In the genomic region with DNA sequence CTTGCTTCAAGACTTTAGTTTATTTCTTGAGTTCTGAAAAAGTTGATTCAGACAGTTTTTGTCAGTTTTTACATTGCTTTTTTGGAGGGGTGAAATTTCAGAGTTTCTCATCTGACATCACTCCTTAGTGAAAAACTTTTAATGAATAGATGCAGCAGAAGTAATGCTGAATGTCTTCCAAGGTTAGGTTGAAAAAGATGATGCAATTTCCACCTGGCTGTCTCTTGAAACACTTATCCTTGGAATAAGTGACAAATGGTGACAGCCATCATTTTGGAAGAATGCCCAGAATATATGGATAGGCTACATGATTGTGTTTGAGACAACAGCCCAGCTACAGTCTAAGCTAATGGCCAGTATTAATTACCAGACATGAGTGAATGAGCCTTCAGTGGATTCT, we compare ENCODE assay signal across 17 cellular contexts.
"Had no signal": no experiment of that assay in that cellular context is flagged by ENCODE, and none has a peak within 500 bp of the region (broad histone marks: within the 10 kb centered on the region; RNA-seq: fewer than 3 reads in every experiment).

No MANE protein-coding gene starts in this region.

- H3K9me3 ChIP-seq: testis had no signal

- DNase-seq: erythroblast; foreskin keratinocyte; immature natural killer cell; left ventricle myocardium inferior; lower lobe of right lung; natural killer cell; posterior cingulate gyrus; sigmoid colon; stimulated activated CD4-positive, alpha-beta T cell treated with anti-CD3 and anti-CD28 coated beads, Interleukin-2, amount 100 ng/mL, for 24 hours; stimulated activated CD4-positive, alpha-beta T cell treated with anti-CD3 and anti-CD28 coated beads, Interleukin-4, amount 100 ng/mL, for 4 hours; stimulated activated naive B cell treated with anti-CD40 and anti-IgM and Interleukin-4, amounts not matched to agents 10 μg/mL and 1 μg/mL and 100 μg/mL, for 72 hours; stimulated activated naive CD8-positive, alpha-beta T cell treated with anti-CD3 and anti-CD28 coated beads, Interleukin-15, amount 100 ng/mL, for 72 hours; testis; upper lobe of right lung had no signal

- H3K27ac ChIP-seq: foreskin keratinocyte, left ventricle myocardium inferior, lower lobe of right lung, sigmoid colon, skin epidermis, testis, tibial nerve, upper lobe of right lung, vagina had no signal

- H3K4me3 ChIP-seq: left ventricle myocardium inferior, lower lobe of right lung, sigmoid colon, skin epidermis, testis, tibial nerve, upper lobe of right lung, vagina had no signal

- ATAC-seq: foreskin keratinocyte; lower lobe of right lung; natural killer cell; stimulated activated naive B cell treated with anti-CD40 and anti-IgM and Interleukin-4, amounts not matched to agents 10 μg/mL and 1 μg/mL and 100 μg/mL, for 72 hours; stimulated activated naive CD8-positive, alpha-beta T cell treated with anti-CD3 and anti-CD28 coated beads, Interleukin-15, amount 100 ng/mL, for 72 hours; upper lobe of right lung had no signal

- H3K4me1 ChIP-seq: foreskin keratinocyte, left ventricle myocardium inferior, lower lobe of right lung, sigmoid colon, testis, tibial nerve, upper lobe of right lung, vagina had no signal

- H3K36me3 ChIP-seq: left ventricle myocardium inferior, lower lobe of right lung, sigmoid colon, tibial nerve, upper lobe of right lung, vagina had no signal

- H3K27me3 ChIP-seq: foreskin keratinocyte, sigmoid colon, testis, tibial nerve, upper lobe of right lung, vagina had no signal
